1 cellular context compared by ENCODE assay signal in genomic region chr1:51235611-51236547, GRCh38.
TF ChIP-seq lines count a peak whose summit lies in the region.

TSS of gene RNF11 (plus strand) at chr1:51236273. CDS start at chr1:51236757, 484 bp downstream.

TF ChIP-seq in HEK293, 187 proteins besides CTCF, POLR2A, EP300 and RAD21 (continued from another document and continues in another):
- TF ChIP-seq ZBTB10 (tag by site-specific recombination; IDR thresholded peaks at IDR 0.05), result no peak
- no peak for TF ChIP-seq ZBTB49 (tag by site-specific recombination; IDR thresholded peaks at IDR 0.05; ENCODE audit: low read depth)
- TF ChIP-seq ZNF558 (tag by site-specific recombination; IDR thresholded peaks at IDR 0.05), result no peak
- peak; percentile 75; the same call in 1 of the 2 replicates for TF ChIP-seq ZNF501 (tag by site-specific recombination; IDR thresholded peaks at IDR 0.05)
- no peak for TF ChIP-seq ZNF560 (tag by site-specific recombination; IDR thresholded peaks at IDR 0.05; ENCODE audit: borderline replicate concordance)
- peak; percentile 82 for TF ChIP-seq ZBTB6 (tag by site-specific recombination; IDR thresholded peaks at IDR 0.05)
- no peak for TF ChIP-seq ZSCAN16 (tag by site-specific recombination; IDR thresholded peaks at IDR 0.05)
- peak; percentile 86; the same call in 1 of the 2 replicates for TF ChIP-seq ZNF561 (tag by site-specific recombination; IDR thresholded peaks at IDR 0.05; ENCODE audit: borderline replicate concordance)
- no peak for TF ChIP-seq HOXD13 (CRISPR knock-in tag; IDR thresholded peaks at IDR 0.05; ENCODE audit: borderline replicate concordance)
- TF ChIP-seq ZFP41 (tag by site-specific recombination; IDR thresholded peaks at IDR 0.05; ENCODE audit: borderline replicate concordance), result no peak
- TF ChIP-seq ZNF16 (tag by site-specific recombination; IDR thresholded peaks at IDR 0.05; ENCODE audit: low read depth), result no peak
- TF ChIP-seq ZNF221 (tag by site-specific recombination; IDR thresholded peaks at IDR 0.05; ENCODE audit: borderline replicate concordance), result no peak
- TF ChIP-seq ZBTB11 (tag by site-specific recombination; conservative IDR thresholded peaks at IDR 0.05; ENCODE audit: low read depth), result no peak
- no peak for TF ChIP-seq YY2 (tag by site-specific recombination; IDR thresholded peaks at IDR 0.05)
- peak; percentile 46; the same call in 1 of the 2 replicates for TF ChIP-seq ZBTB21 (tag by site-specific recombination; IDR thresholded peaks at IDR 0.05)
- peak; percentile 48; the same call in 1 of the 2 replicates for TF ChIP-seq WT1 (tag by site-specific recombination; IDR thresholded peaks at IDR 0.05)
- peak; percentile 32; the same call in 1 of the 2 replicates for TF ChIP-seq OSR2 (tag by site-specific recombination; IDR thresholded peaks at IDR 0.05)
- peak; percentile 81; the same call in 1 of the 2 replicates for TF ChIP-seq KLF7 (tag by site-specific recombination; IDR thresholded peaks at IDR 0.05; ENCODE audit: borderline replicate concordance)
- TF ChIP-seq ZNF777 (tag by site-specific recombination; IDR thresholded peaks at IDR 0.05; ENCODE audit: borderline replicate concordance), result no peak
- TF ChIP-seq ZNF423 (tag by site-specific recombination; IDR thresholded peaks at IDR 0.05), result no peak
- TF ChIP-seq ZNF701 (tag by site-specific recombination; IDR thresholded peaks at IDR 0.05), result no peak
- no peak; the same call in 1 of the 2 replicates for TF ChIP-seq YY1 (tag by site-specific recombination; IDR thresholded peaks at IDR 0.05)
- TF ChIP-seq ATF2 (tag by site-specific recombination; IDR thresholded peaks at IDR 0.05; ENCODE audit: low read depth), result 0 out of 2 replicates have a peak, but pooled peaks have one; percentile 3
- 0 out of 2 replicates have a peak, but pooled peaks have one; percentile 15 for TF ChIP-seq TRIM28 (IDR thresholded peaks at IDR 0.05; ENCODE audit: borderline replicate concordance, low read length)
- TF ChIP-seq ZNF660 (tag by site-specific recombination; IDR thresholded peaks at IDR 0.05), result peak; percentile 86
- no peak for TF ChIP-seq FEZF1 (tag by site-specific recombination; IDR thresholded peaks at IDR 0.05)
- TF ChIP-seq GLIS2 (tag by site-specific recombination; IDR thresholded peaks at IDR 0.05), result no peak
- TF ChIP-seq ZNF148 (tag by site-specific recombination; IDR thresholded peaks at IDR 0.05; ENCODE audit: borderline replicate concordance), result no peak
- TF ChIP-seq ZNF747 (tag by site-specific recombination; IDR thresholded peaks at IDR 0.05), result no peak
- TF ChIP-seq ZNF426 (tag by site-specific recombination; IDR thresholded peaks at IDR 0.05), result no peak
- TF ChIP-seq GLIS1 (tag by site-specific recombination; IDR thresholded peaks at IDR 0.05), result 0 out of 2 replicates have a peak, but pooled peaks have one; percentile 3
- TF ChIP-seq EGR2 (tag by site-specific recombination; IDR thresholded peaks at IDR 0.05; ENCODE audit: low read depth), result peak; percentile 72
- no peak for TF ChIP-seq ZNF350 (tag by site-specific recombination; IDR thresholded peaks at IDR 0.05)
- TF ChIP-seq ZBTB1 (tag by site-specific recombination; IDR thresholded peaks at IDR 0.05), result no peak
- no peak for TF ChIP-seq ZNF223 (tag by site-specific recombination; IDR thresholded peaks at IDR 0.05)
- no peak for TF ChIP-seq ZNF664 (tag by site-specific recombination; IDR thresholded peaks at IDR 0.05)
- TF ChIP-seq TCF7L2 (IDR thresholded peaks at IDR 0.05; ENCODE audit: borderline replicate concordance, low read depth, low read length), result no peak
- TF ChIP-seq GLI4 (tag by site-specific recombination; IDR thresholded peaks at IDR 0.05), result 0 out of 2 replicates have a peak, but pooled peaks have one; percentile 73
- TF ChIP-seq ZNF404 (tag by site-specific recombination; IDR thresholded peaks at IDR 0.05), result no peak
- TF ChIP-seq ZNF473 (tag by site-specific recombination; IDR thresholded peaks at IDR 0.05), result no peak
- TF ChIP-seq PATZ1 (tag by site-specific recombination; IDR thresholded peaks at IDR 0.05), result peak; percentile 7
- no peak for TF ChIP-seq ZNF169 (tag by site-specific recombination; IDR thresholded peaks at IDR 0.05)
- no peak for TF ChIP-seq GLI2 (tag by site-specific recombination; IDR thresholded peaks at IDR 0.05; ENCODE audit: borderline replicate concordance, low read depth)
- no peak for TF ChIP-seq ZNF175 (tag by site-specific recombination; IDR thresholded peaks at IDR 0.05)
- TF ChIP-seq ZNF513 (tag by site-specific recombination; IDR thresholded peaks at IDR 0.05), result no peak
- peak; percentile 79 for TF ChIP-seq SP7 (tag by site-specific recombination; IDR thresholded peaks at IDR 0.05)
- TF ChIP-seq ZNF354C (tag by site-specific recombination; IDR thresholded peaks at IDR 0.05; ENCODE audit: borderline replicate concordance, low read depth), result no peak
